ENCODE assay signal across 8 cellular contexts in genomic region chr6:131694832-131695426, GRCh38. TPM values are rescaled to one million over a fixed set of nuclear protein-coding genes. Genes with fewer than 3 reads are reported as not detected.
DNase-seq lines count a peak whose midpoint lies in the region; ATAC-seq and TF ChIP-seq lines count a peak whose summit lies in the region.

No MANE protein-coding gene starts in this region.

- H3K4me1 Mint-ChIP-seq in activated naive CD8-positive, alpha-beta T cell treated with anti-CD3 and anti-CD28 coated beads, Interleukin-2, amount 50 U/mL, for 24 hours, result peaks cover 7% of the 10 kb centered on the region

- ATAC-seq in GM19351 (IDR thresholded peaks at IDR 0.05; ENCODE audit: unreplicated experiment) (peak; percentile 87), HG03280 (IDR thresholded peaks at IDR 0.05; ENCODE audit: unreplicated experiment) (peak; percentile 71), left cardiac atrium (peak; percentile 85 to 94)
- ATAC-seq in activated naive CD8-positive, alpha-beta T cell treated with anti-CD3 and anti-CD28 coated beads, Interleukin-2, amount 50 U/mL, for 24 hours, result peak; percentile 79

- no peak overlapping the region for H3K27ac Mint-ChIP-seq in activated naive CD8-positive, alpha-beta T cell treated with anti-CD3 and anti-CD28 coated beads, Interleukin-2, amount 50 U/mL, for 24 hours

- no peaks in the 10 kb centered on the region for H3K36me3 Mint-ChIP-seq in activated naive CD8-positive, alpha-beta T cell treated with anti-CD3 and anti-CD28 coated beads, Interleukin-2, amount 50 U/mL, for 24 hours (ENCODE audit: low read depth)

- no peak overlapping the region for H3K4me3 ChIP-seq in retinal pigment epithelial cell (ENCODE audit: low read length)

- intact Hi-C loops in left cardiac atrium (cut with DNase I), result loop anchor here (5.0 to 10.0 kb wide), 2 partner anchors 90 to 217 kb away; no protein-coding TSS in a partner anchor

- DNase-seq in DMS53 (lab: John Stamatoyannopoulos, UW), result peak; percentile 75
- peak; percentile 71 for DNase-seq in NCI-H69 (lab: John Stamatoyannopoulos, UW)
- DNase-seq in activated naive CD8-positive, alpha-beta T cell treated with anti-CD3 and anti-CD28 coated beads, Interleukin-2, amount 50 U/mL, for 24 hours, result peak; percentile 33
- peak; percentile 29 for DNase-seq in left cardiac atrium
- peak; percentile 16 for DNase-seq in retinal pigment epithelial cell (ENCODE audit: low read depth)
- DNase-seq in cerebellar nuclear complex (lab: John Stamatoyannopoulos, UW), result no peak

- H3K4me3 Mint-ChIP-seq in activated naive CD8-positive, alpha-beta T cell treated with anti-CD3 and anti-CD28 coated beads, Interleukin-2, amount 50 U/mL, for 24 hours, result no peak overlapping the region

- peaks cover 1% of the 10 kb centered on the region for H3K27me3 Mint-ChIP-seq in activated naive CD8-positive, alpha-beta T cell treated with anti-CD3 and anti-CD28 coated beads, Interleukin-2, amount 50 U/mL, for 24 hours

- peak; percentile 94 for TF ChIP-seq CTCF in retinal pigment epithelial cell (conservative IDR thresholded peaks at IDR 0.05; ENCODE audit: low read depth, low read length)

- no peaks in the 10 kb centered on the region for H3K9me3 Mint-ChIP-seq in activated naive CD8-positive, alpha-beta T cell treated with anti-CD3 and anti-CD28 coated beads, Interleukin-2, amount 50 U/mL, for 24 hours

RNA-seq across cellular contexts. Expression of gene OR2A4, which starts 6.3 kb away (rescaled TPM):
- total RNA-seq in left cardiac atrium, result not detected

RNA-seq across cellular contexts. Expression of gene CTAGE9, which starts 15.9 kb away (rescaled TPM):
- not detected for total RNA-seq in left cardiac atrium

RNA-seq across cellular contexts. Expression of gene ENPP3, which starts 57.8 kb away (rescaled TPM):
- total RNA-seq in left cardiac atrium, result under 1 TPM; 0.16 to 0.53 TPM

Comparison
In these comparisons a context has a peak if more than half of its experiments do, and no peak if none do; other contexts are left out.
1. DNase-seq: peak in DMS53 (single experiment), NCI-H69 (single experiment), activated naive CD8-positive, alpha-beta T cell treated with anti-CD3 and anti-CD28 coated beads, Interleukin-2, amount 50 U/mL, for 24 hours (single experiment), left cardiac atrium (single experiment) and retinal pigment epithelial cell (single experiment); none in cerebellar nuclear complex (0 of 2).
2. Peak in every context shown above with its lines, with median percentiles within 50 percentile points of each other: ATAC-seq.